Comparison of ENCODE assay signal across 1 cellular context in genomic region chr19:46716672-46717033, GRCh38.
TF ChIP-seq lines count a peak whose summit lies in the region.

No MANE protein-coding gene starts in this region.

TF ChIP-seq in HepG2, 621 proteins besides CTCF, POLR2A, EP300 and RAD21:
- TF ChIP-seq CEBPB (IDR thresholded peaks at IDR 0.05; ENCODE audit: borderline replicate concordance, low read depth, low read length) (no peak), ZNF383 (CRISPR knock-in tag; IDR thresholded peaks at IDR 0.05; ENCODE audit: borderline replicate concordance) (0 out of 2 replicates have a peak, but pooled peaks have one; percentile 13), PPARG (CRISPR knock-in tag; conservative IDR thresholded peaks at IDR 0.05) (no peak), SSRP1 (CRISPR knock-in tag; IDR thresholded peaks at IDR 0.05) (no peak), RFXANK (CRISPR knock-in tag; IDR thresholded peaks at IDR 0.05) (no peak), BORCS8-MEF2B (CRISPR knock-in tag; IDR thresholded peaks at IDR 0.05) (no peak), ZNF605 (CRISPR knock-in tag; IDR thresholded peaks at IDR 0.05) (no peak), AGO1 (IDR thresholded peaks at IDR 0.05; ENCODE audit: low read depth, low read length, poor library complexity, severe bottlenecking) (no peak), YY1 (IDR thresholded peaks at IDR 0.05; ENCODE audit: insufficient read depth, insufficient replicate concordance, low read depth, low read length) (peak; percentile 31), GABPA (IDR thresholded peaks at IDR 0.05; ENCODE audit: low read depth, low read length) (no peak), GABPA (CRISPR knock-in tag; IDR thresholded peaks at IDR 0.05; ENCODE audit: low read depth) (no peak)
- TF ChIP-seq, protein P1, sequence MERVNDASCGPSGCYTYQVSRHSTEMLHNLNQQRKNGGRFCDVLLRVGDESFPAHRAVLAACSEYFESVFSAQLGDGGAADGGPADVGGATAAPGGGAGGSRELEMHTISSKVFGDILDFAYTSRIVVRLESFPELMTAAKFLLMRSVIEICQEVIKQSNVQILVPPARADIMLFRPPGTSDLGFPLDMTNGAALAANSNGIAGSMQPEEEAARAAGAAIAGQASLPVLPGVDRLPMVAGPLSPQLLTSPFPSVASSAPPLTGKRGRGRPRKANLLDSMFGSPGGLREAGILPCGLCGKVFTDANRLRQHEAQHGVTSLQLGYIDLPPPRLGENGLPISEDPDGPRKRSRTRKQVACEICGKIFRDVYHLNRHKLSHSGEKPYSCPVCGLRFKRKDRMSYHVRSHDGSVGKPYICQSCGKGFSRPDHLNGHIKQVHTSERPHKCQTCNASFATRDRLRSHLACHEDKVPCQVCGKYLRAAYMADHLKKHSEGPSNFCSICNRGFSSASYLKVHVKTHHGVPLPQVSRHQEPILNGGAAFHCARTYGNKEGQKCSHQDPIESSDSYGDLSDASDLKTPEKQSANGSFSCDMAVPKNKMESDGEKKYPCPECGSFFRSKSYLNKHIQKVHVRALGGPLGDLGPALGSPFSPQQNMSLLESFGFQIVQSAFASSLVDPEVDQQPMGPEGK (CRISPR knock-in tag; IDR thresholded peaks at IDR 0.05) = no peak
